ENCODE assay signal across 24 cellular contexts in genomic region chr20:53304146-53304545, GRCh38.
"Had no signal": no experiment of that assay in that cellular context is flagged by ENCODE, and none has a peak within 500 bp of the region (broad histone marks: within the 10 kb centered on the region; RNA-seq: fewer than 3 reads in every experiment).

No MANE protein-coding gene starts in this region.

- H3K9me3 ChIP-seq: colonic mucosa, esophagus squamous epithelium, gastrocnemius medialis, heart left ventricle, left lung, lower lobe of right lung had no signal

- H3K9me3 Mint-ChIP-seq: dendritic cell treated with granulocyte-macrophage colony-stimulating factor and Interleukin-4, amounts not matched to agents 40 ng/mL and 50 ng/mL, for 4 days; effector memory CD8-positive, alpha-beta T cell; endodermal cell; immature natural killer cell; mesothelial cell of epicardium had no signal

- H3K4me1 Mint-ChIP-seq: endodermal cell, immature natural killer cell had no signal

- H3K4me1 ChIP-seq: colonic mucosa, esophagus squamous epithelium, gastrocnemius medialis, heart left ventricle, left lung, lower lobe of right lung had no signal

- ATAC-seq: effector memory CD8-positive, alpha-beta T cell; esophagus mucosa; gastrocnemius medialis; heart left ventricle; left lung; left ventricle myocardium superior; lower lobe of right lung had no signal

- H3K27ac Mint-ChIP-seq: dendritic cell treated with granulocyte-macrophage colony-stimulating factor and Interleukin-4, amounts not matched to agents 40 ng/mL and 50 ng/mL, for 4 days; effector memory CD8-positive, alpha-beta T cell; endodermal cell; immature natural killer cell; mesothelial cell of epicardium had no signal

- H3K4me3 Mint-ChIP-seq: dendritic cell treated with granulocyte-macrophage colony-stimulating factor and Interleukin-4, amounts not matched to agents 40 ng/mL and 50 ng/mL, for 4 days; effector memory CD8-positive, alpha-beta T cell; endodermal cell; immature natural killer cell; mesothelial cell of epicardium had no signal

- H3K36me3 ChIP-seq: colonic mucosa, esophagus squamous epithelium, gastrocnemius medialis, heart left ventricle, left lung, lower lobe of right lung had no signal

- H3K4me3 ChIP-seq: colonic mucosa, esophagus squamous epithelium, gastrocnemius medialis, heart left ventricle, hepatocyte, left lung, lower lobe of right lung had no signal

- DNase-seq: colonic mucosa; cortex of kidney; effector CD8-positive, alpha-beta T cell; effector memory CD8-positive, alpha-beta T cell; endodermal cell; esophagus squamous epithelium; foreskin fibroblast; foreskin melanocyte; gastrocnemius medialis; heart left ventricle; hypothalamus; immature natural killer cell; islet precursor cell; kidney; kidney glomerular epithelial cell; left lung; left ventricle myocardium superior; lower lobe of right lung; mesenchymal stem cell had no signal

- H3K27ac ChIP-seq: colonic mucosa, epithelial cell of prostate, esophagus squamous epithelium, gastrocnemius medialis, heart left ventricle, hepatocyte, left lung, lower lobe of right lung had no signal

- H3K27me3 ChIP-seq: colonic mucosa, esophagus squamous epithelium, gastrocnemius medialis, heart left ventricle, hepatocyte had no signal
